Comparison of ENCODE assay signal across 20 cellular contexts in genomic region chr18:6960656-6961055, GRCh38.
DNase-seq lines count a peak whose midpoint lies in the region; ATAC-seq and TF ChIP-seq lines count a peak whose summit lies in the region.
"Had no signal": no experiment of that assay in that cellular context is flagged by ENCODE, and none has a peak within 500 bp of the region (broad histone marks: within the 10 kb centered on the region; RNA-seq: fewer than 3 reads in every experiment).

No MANE protein-coding gene starts in this region.

- no peaks in the 10 kb centered on the region for H4K20me1 ChIP-seq in PC-3 (ENCODE audit: low read length)

- no peak overlapping the region for H3K27ac Mint-ChIP-seq in activated CD4-positive, alpha-beta memory T cell treated with anti-CD3 and anti-CD28 coated beads for 36 hours
- H3K27ac Mint-ChIP-seq: activated CD4-positive, alpha-beta memory T cell treated with anti-CD3 and anti-CD28 coated beads, Interleukin-2, amount 10 ng/mL, durations not matched to agents 7 days and 5 days; GM23338; memory B cell; neural progenitor cell; type B pancreatic cell had no signal

- H3K4me3 ChIP-seq in BJ (ENCODE audit: low read depth, low read length) (no peak overlapping the region), PC-3 (ENCODE audit: low read length) (no peak overlapping the region), epithelial cell of esophagus (ENCODE audit: low read length) (no peak overlapping the region), mesodermal cell (ENCODE audit: extremely low read depth, insufficient read depth, low read length, poor library complexity, severe bottlenecking) (no peak overlapping the region)
- H3K4me3 ChIP-seq: GM23338, neural progenitor cell had no signal

- peaks cover 6% of the 10 kb centered on the region for H3K9me3 Mint-ChIP-seq in activated CD4-positive, alpha-beta memory T cell treated with anti-CD3 and anti-CD28 coated beads for 36 hours
- H3K9me3 Mint-ChIP-seq: activated CD4-positive, alpha-beta memory T cell treated with anti-CD3 and anti-CD28 coated beads, Interleukin-2, amount 10 ng/mL, durations not matched to agents 7 days and 5 days; type B pancreatic cell had no signal

- H3K27ac ChIP-seq in PC-3 (ENCODE audit: low read length) (peak overlapping the region; percentile 62), mesodermal cell (ENCODE audit: low read depth, low read length, severe bottlenecking) (peak overlapping the region; percentile 70)
- H3K27ac ChIP-seq: neural progenitor cell had no signal

- H3F3A ChIP-seq in PC-3 (ENCODE audit: low read length, unreplicated experiment) = no peaks in the 10 kb centered on the region

- H3K4me1 Mint-ChIP-seq in activated CD4-positive, alpha-beta memory T cell treated with anti-CD3 and anti-CD28 coated beads for 36 hours (ENCODE audit: low read depth) = no peaks in the 10 kb centered on the region
- H3K4me1 Mint-ChIP-seq: activated CD4-positive, alpha-beta memory T cell treated with anti-CD3 and anti-CD28 coated beads, Interleukin-2, amount 10 ng/mL, durations not matched to agents 7 days and 5 days; GM23338; memory B cell; neural progenitor cell had no signal

- H3K4me1 ChIP-seq in PC-3 (ENCODE audit: insufficient read depth, low read length) = peaks cover 17% of the 10 kb centered on the region
- peaks cover 9% of the 10 kb centered on the region for H3K4me1 ChIP-seq in mesodermal cell (ENCODE audit: control insufficient read depth, insufficient read depth, low read length, poor library complexity, severe bottlenecking)
- H3K4me1 ChIP-seq: neural progenitor cell had no signal

- intact Hi-C loops in PC-3 (cut with micrococcal nuclease) = no loop called here
- intact Hi-C loops in activated CD4-positive, alpha-beta memory T cell treated with anti-CD3 and anti-CD28 coated beads for 36 hours (cut with micrococcal nuclease) = no loop called here

- no peak overlapping the region for H2AFZ ChIP-seq in PC-3 (ENCODE audit: low read length)
- H2AFZ ChIP-seq: GM23338, neural progenitor cell had no signal

- H3K36me3 ChIP-seq in BJ (ENCODE audit: control insufficient read depth, insufficient read depth, low read length) (no peaks in the 10 kb centered on the region; the same call in 1 of the 2 replicates), PC-3 (ENCODE audit: low read depth, low read length) (no peaks in the 10 kb centered on the region), mesodermal cell (ENCODE audit: control insufficient read depth, insufficient read depth, low read length) (peaks cover 7% of the 10 kb centered on the region)

- H3K79me2 ChIP-seq in PC-3 (ENCODE audit: low read length) = no peaks in the 10 kb centered on the region

- no peaks in the 10 kb centered on the region for H3K9me3 ChIP-seq in PC-3 (ENCODE audit: low read length)
- no peaks in the 10 kb centered on the region for H3K9me3 ChIP-seq in mesodermal cell (ENCODE audit: control insufficient read depth, low read length)

- H3K36me3 Mint-ChIP-seq in activated CD4-positive, alpha-beta memory T cell treated with anti-CD3 and anti-CD28 coated beads for 36 hours = no peaks in the 10 kb centered on the region
- H3K36me3 Mint-ChIP-seq: memory B cell had no signal

- CTCF ChIA-PET in BJ (lab: Yijun Ruan, JAX) (interaction anchor here (1.2 kb wide), 1 partner anchor 17 kb away, joined by 3 read pairs; no protein-coding TSS in a partner anchor), PC-3 (lab: Charles Lee) (interaction anchor here (0.8 kb wide), 1 partner anchor 34 kb away, joined by 3 read pairs; no protein-coding TSS in a partner anchor)
- CTCF ChIA-PET in activated CD4-positive, alpha-beta memory T cell treated with anti-CD3 and anti-CD28 coated beads for 36 hours (lab: Charles Lee) = interaction anchor here (0.5 to 0.6 kb wide), 2 partner anchors 189 to 1123 kb away, joined by 3 to 4 read pairs; no protein-coding TSS in a partner anchor

- DNase-seq in BJ (ENCODE audit: low read depth) (peak; percentile 56), PC-3 (peak; percentile 76), epithelial cell of esophagus (ENCODE audit: low read depth) (peak; percentile 76), AML-193 (lab: John Stamatoyannopoulos, UW) (no peak), GM19238 (ENCODE audit: insufficient read length, low spot score) (no peak), NCI-H2171 treated with DMSO at 0.1 percent for 48 hours (lab: John Stamatoyannopoulos, UW) (no peak)
- no peak for DNase-seq in activated CD4-positive, alpha-beta memory T cell treated with anti-CD3 and anti-CD28 coated beads for 36 hours
- DNase-seq: activated CD4-positive, alpha-beta memory T cell treated with anti-CD3 and anti-CD28 coated beads, Interleukin-2, amount 10 ng/mL, durations not matched to agents 7 days and 5 days; amniotic stem cell; C1 segment of cervical spinal cord; DMS153; foreskin melanocyte; NCI-H1092 treated with DMSO at 0.1 percent for 48 hours; right cardiac atrium; stimulated activated CD4-positive, alpha-beta T cell treated with anti-CD3 and anti-CD28 coated beads, Interleukin-2, amount 100 ng/mL, for 48 hours had no signal

- ATAC-seq in PC-3 = peak; percentile 89
- ATAC-seq: GM23338, right cardiac atrium had no signal

- H3K27me3 ChIP-seq in BJ (ENCODE audit: control insufficient read depth, insufficient read depth, low read length) (no peaks in the 10 kb centered on the region), PC-3 (ENCODE audit: low read length) (peaks cover 58% of the 10 kb centered on the region)
- H3K27me3 ChIP-seq: neural progenitor cell had no signal

- H3K4me2 ChIP-seq in PC-3 (ENCODE audit: low read length) = no peak overlapping the region
- H3K4me2 ChIP-seq: GM23338, neural progenitor cell had no signal

- no TSS peak for BruUV-seq in PC-3 (replicated peaks; lab: Mats Ljungman, UMichigan)

- no peak for TF ChIP-seq CTCF in BJ (IDR thresholded peaks at IDR 0.05; ENCODE audit: insufficient read depth, low read depth, low read length)
- no peak for TF ChIP-seq CTCF in PC-3 (conservative IDR thresholded peaks at IDR 0.05; ENCODE audit: low read depth, low read length)
- TF ChIP-seq CTCF in epithelial cell of esophagus (IDR thresholded peaks at IDR 0.05; ENCODE audit: insufficient read depth, low read depth, low read length, missing control alignments) = no peak

- no peaks in the 10 kb centered on the region for H3K27me3 Mint-ChIP-seq in activated CD4-positive, alpha-beta memory T cell treated with anti-CD3 and anti-CD28 coated beads for 36 hours
- H3K27me3 Mint-ChIP-seq: activated CD4-positive, alpha-beta memory T cell treated with anti-CD3 and anti-CD28 coated beads, Interleukin-2, amount 10 ng/mL, durations not matched to agents 7 days and 5 days; memory B cell; type B pancreatic cell had no signal

- no peak overlapping the region for H3K4me3 Mint-ChIP-seq in activated CD4-positive, alpha-beta memory T cell treated with anti-CD3 and anti-CD28 coated beads for 36 hours
- H3K4me3 Mint-ChIP-seq: activated CD4-positive, alpha-beta memory T cell treated with anti-CD3 and anti-CD28 coated beads, Interleukin-2, amount 10 ng/mL, durations not matched to agents 7 days and 5 days; GM23338; memory B cell; neural progenitor cell; type B pancreatic cell had no signal

- no peak overlapping the region for H3K9ac ChIP-seq in PC-3 (ENCODE audit: low read length)
- H3K9ac ChIP-seq: neural progenitor cell had no signal

- POLR2A ChIA-PET in BJ (lab: Charles Lee) = no interaction called here
- POLR2A ChIA-PET in PC-3 (lab: Charles Lee; ENCODE audit: unreplicated experiment) = interaction anchor here (0.6 kb wide), 1 partner anchor 30 kb away, joined by 6 read pairs; no protein-coding TSS in a partner anchor
- POLR2A ChIA-PET in activated CD4-positive, alpha-beta memory T cell treated with anti-CD3 and anti-CD28 coated beads for 36 hours (lab: Charles Lee) = no interaction called here

- 69 to 100% methylated on average over 1 to 2 of the region's 2 CpGs for WGBS in mesodermal cell (ENCODE audit: insufficient coverage in 2 of 2), 2 experiments

- H3K9me2 ChIP-seq in PC-3 (replicated peaks; ENCODE audit: low read length) = no peaks in the 10 kb centered on the region

Comparison
In these comparisons a context has a peak if more than half of its experiments do, and no peak if none do; other contexts are left out.
1. DNase-seq: peak in BJ (single experiment), PC-3 (single experiment) and epithelial cell of esophagus (single experiment); none in AML-193 (0 of 2), activated CD4-positive, alpha-beta memory T cell treated with anti-CD3 and anti-CD28 coated beads for 36 hours (single experiment), GM19238 (single experiment) and NCI-H2171 treated with DMSO at 0.1 percent for 48 hours (single experiment).